12 cellular contexts compared by ENCODE assay signal in the genomic region with DNA sequence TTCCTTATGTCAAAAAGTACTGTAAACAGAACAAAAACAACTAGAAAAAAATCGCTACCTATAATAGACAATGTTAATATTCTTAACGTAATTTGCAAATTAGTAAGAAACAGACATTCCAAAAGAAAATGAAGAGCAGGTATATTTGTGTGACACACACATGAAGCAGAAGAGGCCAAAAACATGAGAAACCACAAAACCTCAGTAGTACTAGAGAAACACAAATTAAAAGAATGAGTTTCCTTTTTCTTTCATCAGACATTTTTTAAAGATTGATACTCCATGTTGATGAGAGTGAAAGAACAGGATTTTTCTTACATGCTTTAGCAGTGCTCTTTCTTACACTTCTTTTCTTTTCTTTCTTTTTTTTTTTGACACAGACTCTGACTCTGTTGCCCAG.
"Had no signal": no experiment of that assay in that cellular context is flagged by ENCODE, and none has a peak within 500 bp of the region (broad histone marks: within the 10 kb centered on the region; RNA-seq: fewer than 3 reads in every experiment).

No MANE protein-coding gene starts in this region.

- DNase-seq: activated CD4-positive, alpha-beta memory T cell treated with anti-CD3 and anti-CD28 coated beads for 36 hours; activated CD4-positive, CD25-positive, alpha-beta regulatory T cell treated with anti-CD3 and anti-CD28 coated beads, Interleukin-2, amount 50 U/mL, for 72 hours; adrenal gland; esophagus squamous epithelium; hippocampal formation; mammary epithelial cell; stimulated activated CD4-positive, alpha-beta T cell treated with anti-CD3 and anti-CD28 coated beads, Interleukin-1b, Interleukin-23, amount 100 ng/mL, for 48 hours; SW 1271; thyroid gland had no signal

- H3K9me3 Mint-ChIP-seq: activated CD4-positive, alpha-beta memory T cell treated with anti-CD3 and anti-CD28 coated beads for 36 hours; activated T-helper 2 cell treated with anti-CD3 and anti-CD28 coated beads, Interferon-gamma antibody, Interleukin-2, Interleukin-4, amounts not matched to agents 10 μg/mL and 5 μg/mL and 100 μg/mL, durations not matched to agents 14 hours and 24 hours and 36 hours had no signal

- H3K27me3 Mint-ChIP-seq: activated CD4-positive, alpha-beta memory T cell treated with anti-CD3 and anti-CD28 coated beads for 36 hours had no signal

- H3K9me3 ChIP-seq: adrenal gland, esophagus squamous epithelium, thyroid gland had no signal

- H3K27ac Mint-ChIP-seq: activated CD4-positive, alpha-beta memory T cell treated with anti-CD3 and anti-CD28 coated beads for 36 hours; activated T-helper 2 cell treated with anti-CD3 and anti-CD28 coated beads, Interferon-gamma antibody, Interleukin-2, Interleukin-4, amounts not matched to agents 10 μg/mL and 5 μg/mL and 100 μg/mL, durations not matched to agents 14 hours and 24 hours and 36 hours had no signal

- H3K4me3 Mint-ChIP-seq: activated CD4-positive, alpha-beta memory T cell treated with anti-CD3 and anti-CD28 coated beads for 36 hours had no signal

- ATAC-seq: left lobe of liver had no signal

- H3K36me3 Mint-ChIP-seq: activated CD4-positive, alpha-beta memory T cell treated with anti-CD3 and anti-CD28 coated beads for 36 hours had no signal

- H3K27me3 ChIP-seq: adrenal gland, cardiac muscle cell, esophagus squamous epithelium, thyroid gland had no signal

- H3K27ac ChIP-seq: adrenal gland, cardiac muscle cell, esophagus squamous epithelium, thyroid gland had no signal
